Comparison of ENCODE assay signal across 23 cellular contexts in the genomic region with DNA sequence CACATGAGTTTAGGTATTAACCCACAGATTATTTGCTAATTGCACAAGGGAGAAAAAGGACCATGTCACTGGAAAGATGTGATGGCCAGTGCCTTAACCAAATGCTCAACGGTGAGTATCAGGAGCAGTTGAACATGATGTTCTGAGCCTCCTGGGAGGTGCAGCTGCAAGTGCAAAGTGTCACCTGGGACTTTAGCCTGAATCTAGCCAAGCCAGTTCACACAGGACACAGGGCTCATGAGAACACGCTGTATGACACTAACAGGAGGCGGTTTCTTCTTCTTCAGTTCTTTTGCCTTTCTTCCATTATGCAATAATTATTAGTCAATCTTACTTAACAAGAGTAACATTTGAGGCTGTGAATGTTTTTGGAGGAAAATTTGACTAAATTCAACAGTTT.
DNase-seq lines count a peak whose midpoint lies in the region; ATAC-seq and TF ChIP-seq lines count a peak whose summit lies in the region.
"Had no signal": no experiment of that assay in that cellular context is flagged by ENCODE, and none has a peak within 500 bp of the region (broad histone marks: within the 10 kb centered on the region; RNA-seq: fewer than 3 reads in every experiment).

No MANE protein-coding gene starts in this region.

- DNase-seq in SKM-1 treated with dmso at 0.1 percent for 144 hours (lab: John Stamatoyannopoulos, UW; ENCODE audit: unreplicated experiment), result peak; percentile 16
- no peak for DNase-seq in SKM-1 (lab: John Stamatoyannopoulos, UW; ENCODE audit: unreplicated experiment)
- DNase-seq in NCI-H526 (lab: John Stamatoyannopoulos, UW), result peak; percentile 73 to 80
- peak; percentile 50 for DNase-seq in RPMI8226
- peak in 1 of 2 donors; percentile 27 for DNase-seq in gastrocnemius medialis
- no peak for DNase-seq in SK-N-SH
- no peak for DNase-seq in midbrain (lab: John Stamatoyannopoulos, UW)
- DNase-seq: C1 segment of cervical spinal cord; CD4-positive, alpha-beta memory T cell; COR-L47; DMS53; H9; KBM-7; MM.1S; NCI-H1105; NCI-H1436 treated with DMSO at 0.1 percent for 48 hours; NCI-H187 treated with DMSO at 0.1 percent for 48 hours; NCI-H510A; NCI-H82; NK-92 treated with Interleukin-12 subunit alpha and Interleukin-12 subunit beta, amount 100 ng/mL, for 24 hours had no signal

- no peaks in the 10 kb centered on the region for H3F3A ChIP-seq in SK-N-SH (replicated peaks; ENCODE audit: insufficient read depth)

- 56% methylated on average over 3 of the region's 3 CpGs for WGBS in SK-N-SH (ENCODE audit: low lambda C conversion rate)

- H3K9me2 ChIP-seq in SK-N-SH, result no peaks in the 10 kb centered on the region

- ATAC-seq in gastrocnemius medialis (peak; percentile 26 to 27), GM19328 (IDR thresholded peaks at IDR 0.05; ENCODE audit: unreplicated experiment) (no peak)
- ATAC-seq: GM23338 had no signal

- no peaks in the 10 kb centered on the region for H3K4me1 ChIP-seq in gastrocnemius medialis
- peaks cover 0 to 11% of the 10 kb centered on the region in 2 experiments; a peak in 2 of 4 replicates for H3K4me1 ChIP-seq in SK-N-SH (ENCODE audit: control insufficient read depth in 1 of 2, insufficient read depth in 2 of 2, low read depth in 1 of 2, low read length in 1 of 2)
- H3K4me1 ChIP-seq: SJSA1 had no signal

- H3K79me2 ChIP-seq in SK-N-SH (ENCODE audit: insufficient read depth), result no peaks in the 10 kb centered on the region

- H4K20me1 ChIP-seq in SK-N-SH (ENCODE audit: insufficient read depth), result no peaks in the 10 kb centered on the region

- TF ChIP-seq RAD21 in SK-N-SH (IDR thresholded peaks at IDR 0.05; ENCODE audit: low read length), result no peak

- CTCF ChIA-PET in SK-N-SH (lab: Yijun Ruan, JAX), result interaction anchor here (1.0 kb wide), 1 partner anchor 71 kb away, joined by 3 read pairs; no protein-coding TSS in a partner anchor

- TF ChIP-seq CTCF in gastrocnemius medialis (IDR thresholded peaks at IDR 0.05 in 4 of 5, conservative IDR thresholded peaks at IDR 0.05 in 1 of 5) (no peak), SK-N-SH (IDR thresholded peaks at IDR 0.05) (no peak)

- H3K4me2 ChIP-seq in SK-N-SH, result no peak overlapping the region
- H3K4me2 ChIP-seq: GM23338 had no signal

- H3K4me3 ChIP-seq in gastrocnemius medialis (no peak overlapping the region), SK-N-SH (ENCODE audit: low read depth in 2 of 2, low read length in 1 of 2) (no peak overlapping the region)
- H3K4me3 ChIP-seq: GM23338, SJSA1 had no signal

- intact Hi-C loops in gastrocnemius medialis (cut with DNase I; ENCODE audit: low total_unique reads), result no loop called here

- H3K9me3 ChIP-seq in gastrocnemius medialis (no peaks in the 10 kb centered on the region), SK-N-SH (no peaks in the 10 kb centered on the region)
- H3K9me3 ChIP-seq: SJSA1 had no signal

- TF ChIP-seq EP300 in SK-N-SH (IDR thresholded peaks at IDR 0.05; ENCODE audit: borderline replicate concordance in 1 of 2, low read depth in 1 of 2, low read length in 1 of 2), result no peak

- POLR2A ChIA-PET in SK-N-SH (lab: Yijun Ruan, JAX), result no interaction called here

- no peak overlapping the region for H3K9ac ChIP-seq in SK-N-SH

- no peak for TF ChIP-seq POLR2A in gastrocnemius medialis (IDR thresholded peaks at IDR 0.05)

- H3K27me3 ChIP-seq in gastrocnemius medialis (no peaks in the 10 kb centered on the region), SK-N-SH (ENCODE audit: insufficient read depth) (no peaks in the 10 kb centered on the region)
- H3K27me3 ChIP-seq: SJSA1 had no signal

- H2AFZ ChIP-seq in SK-N-SH (ENCODE audit: low read depth), result no peak overlapping the region
- H2AFZ ChIP-seq: GM23338 had no signal

- no peak overlapping the region for H3K27ac ChIP-seq in gastrocnemius medialis
- no peak overlapping the region for H3K27ac ChIP-seq in SK-N-SH (ENCODE audit: low read depth in 2 of 2, low read length in 1 of 2)
- H3K27ac ChIP-seq: SJSA1 had no signal

- H3K36me3 ChIP-seq in gastrocnemius medialis (no peaks in the 10 kb centered on the region), SK-N-SH (replicated peaks in 1 of 2; ENCODE audit: control insufficient read depth in 1 of 2, insufficient read depth in 2 of 2, low read length in 1 of 2) (no peaks in the 10 kb centered on the region)
- H3K36me3 ChIP-seq: SJSA1 had no signal

- in situ Hi-C loops in gastrocnemius medialis (cut with MboI; ENCODE audit: low sequenced_read_pairs in 4 of 4), result no loop called here

TF ChIP-seq in SK-N-SH, 30 proteins besides CTCF, POLR2A, EP300 and RAD21:
- no peak for TF ChIP-seq FOXM1 (IDR thresholded peaks at IDR 0.05; ENCODE audit: low read depth)
- TF ChIP-seq, protein P1, sequence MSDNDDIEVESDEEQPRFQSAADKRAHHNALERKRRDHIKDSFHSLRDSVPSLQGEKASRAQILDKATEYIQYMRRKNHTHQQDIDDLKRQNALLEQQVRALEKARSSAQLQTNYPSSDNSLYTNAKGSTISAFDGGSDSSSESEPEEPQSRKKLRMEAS (IDR thresholded peaks at IDR 0.05; ENCODE audit: low read depth), result no peak
- no peak for TF ChIP-seq SMC3 (IDR thresholded peaks at IDR 0.05; ENCODE audit: low read depth, low read length)
- TF ChIP-seq, protein P2, sequence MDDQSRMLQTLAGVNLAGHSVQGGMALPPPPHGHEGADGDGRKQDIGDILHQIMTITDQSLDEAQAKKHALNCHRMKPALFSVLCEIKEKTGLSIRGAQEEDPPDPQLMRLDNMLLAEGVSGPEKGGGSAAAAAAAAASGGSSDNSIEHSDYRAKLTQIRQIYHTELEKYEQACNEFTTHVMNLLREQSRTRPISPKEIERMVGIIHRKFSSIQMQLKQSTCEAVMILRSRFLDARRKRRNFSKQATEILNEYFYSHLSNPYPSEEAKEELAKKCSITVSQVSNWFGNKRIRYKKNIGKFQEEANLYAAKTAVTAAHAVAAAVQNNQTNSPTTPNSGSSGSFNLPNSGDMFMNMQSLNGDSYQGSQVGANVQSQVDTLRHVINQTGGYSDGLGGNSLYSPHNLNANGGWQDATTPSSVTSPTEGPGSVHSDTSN (IDR thresholded peaks at IDR 0.05), result no peak
- no peak for TF ChIP-seq FOXJ3 (CRISPR knock-in tag; IDR thresholded peaks at IDR 0.05)
- no peak for TF ChIP-seq RCOR1 (IDR thresholded peaks at IDR 0.05; ENCODE audit: low read length)
- TF ChIP-seq MEF2A (IDR thresholded peaks at IDR 0.05; ENCODE audit: borderline replicate concordance, low read depth), result no peak
- TF ChIP-seq, protein P3, sequence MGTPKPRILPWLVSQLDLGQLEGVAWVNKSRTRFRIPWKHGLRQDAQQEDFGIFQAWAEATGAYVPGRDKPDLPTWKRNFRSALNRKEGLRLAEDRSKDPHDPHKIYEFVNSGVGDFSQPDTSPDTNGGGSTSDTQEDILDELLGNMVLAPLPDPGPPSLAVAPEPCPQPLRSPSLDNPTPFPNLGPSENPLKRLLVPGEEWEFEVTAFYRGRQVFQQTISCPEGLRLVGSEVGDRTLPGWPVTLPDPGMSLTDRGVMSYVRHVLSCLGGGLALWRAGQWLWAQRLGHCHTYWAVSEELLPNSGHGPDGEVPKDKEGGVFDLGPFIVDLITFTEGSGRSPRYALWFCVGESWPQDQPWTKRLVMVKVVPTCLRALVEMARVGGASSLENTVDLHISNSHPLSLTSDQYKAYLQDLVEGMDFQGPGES (IDR thresholded peaks at IDR 0.05; ENCODE audit: low read depth, low read length), result no peak
- no peak for TF ChIP-seq GABPA (IDR thresholded peaks at IDR 0.05; ENCODE audit: low read depth)
- no peak for TF ChIP-seq MXI1 (IDR thresholded peaks at IDR 0.05; ENCODE audit: low read depth, low read length)
- TF ChIP-seq JUND (IDR thresholded peaks at IDR 0.05), result no peak
- no peak for TF ChIP-seq NRF1 (IDR thresholded peaks at IDR 0.05; ENCODE audit: low read depth, low read length)
- no peak for TF ChIP-seq NFIC (IDR thresholded peaks at IDR 0.05; ENCODE audit: borderline replicate concordance)
- no peak for TF ChIP-seq RXRA (IDR thresholded peaks at IDR 0.05; ENCODE audit: borderline replicate concordance, low read depth)

Comparison
In these comparisons a context has a peak if more than half of its experiments do, and no peak if none do; other contexts are left out.
1. DNase-seq: peak in SKM-1 treated with dmso at 0.1 percent for 144 hours (single experiment), NCI-H526 (2 of 2) and RPMI8226 (single experiment); none in SKM-1 (single experiment), SK-N-SH (single experiment) and midbrain (single experiment).